17 cellular contexts compared by ENCODE assay signal in genomic region chr5:62271870-62272269, GRCh38.
"Had no signal": no experiment of that assay in that cellular context is flagged by ENCODE, and none has a peak within 500 bp of the region (broad histone marks: within the 10 kb centered on the region; RNA-seq: fewer than 3 reads in every experiment).

No MANE protein-coding gene starts in this region.

- H3K27ac Mint-ChIP-seq: activated CD4-positive, alpha-beta memory T cell treated with anti-CD3 and anti-CD28 coated beads, Interleukin-2, amount 10 ng/mL, durations not matched to agents 7 days and 5 days; activated naive CD4-positive, alpha-beta T cell treated with anti-CD3 and anti-CD28 coated beads, Interleukin-2, amount 10 ng/mL, durations not matched to agents 7 days and 5 days; memory B cell; natural killer cell had no signal

- ATAC-seq: activated CD4-positive, CD25-positive, alpha-beta regulatory T cell treated with anti-CD3 and anti-CD28 coated beads, Interleukin-2, amount 50 U/mL, for 24 hours; natural killer cell; sciatic nerve had no signal

- H3K4me1 ChIP-seq: left ventricle myocardium inferior, testis had no signal

- H3K4me3 ChIP-seq: coronary artery, hepatocyte, left ventricle myocardium inferior, spleen, testis had no signal

- H3K36me3 ChIP-seq: left ventricle myocardium inferior, spleen had no signal

- H3K79me2 ChIP-seq: hepatocyte had no signal

- H3K4me1 Mint-ChIP-seq: memory B cell had no signal

- H3K4me2 ChIP-seq: hepatocyte had no signal

- H3K36me3 Mint-ChIP-seq: activated naive CD4-positive, alpha-beta T cell treated with anti-CD3 and anti-CD28 coated beads, Interleukin-2, amount 10 ng/mL, durations not matched to agents 7 days and 5 days; memory B cell; natural killer cell had no signal

- DNase-seq: activated CD4-positive, alpha-beta memory T cell treated with anti-CD3 and anti-CD28 coated beads, Interleukin-2, amount 10 ng/mL, durations not matched to agents 7 days and 5 days; activated naive CD4-positive, alpha-beta T cell treated with anti-CD3 and anti-CD28 coated beads, Interleukin-2, amount 10 ng/mL, durations not matched to agents 7 days and 5 days; central memory CD4-positive, alpha-beta T cell; effector CD4-positive, alpha-beta T cell; kidney; left ventricle myocardium inferior; natural killer cell; spleen; stimulated activated CD4-positive, alpha-beta T cell treated with anti-CD3 and anti-CD28 coated beads, Interleukin-2, amount 100 ng/mL, for 24 hours; stimulated activated naive CD4-positive, alpha-beta T cell treated with Interleukin-2 at 50 U/mL for 16 hours; T-helper 2 cell; testis had no signal

- H3K4me3 Mint-ChIP-seq: activated CD4-positive, alpha-beta memory T cell treated with anti-CD3 and anti-CD28 coated beads, Interleukin-2, amount 10 ng/mL, durations not matched to agents 7 days and 5 days; activated naive CD4-positive, alpha-beta T cell treated with anti-CD3 and anti-CD28 coated beads, Interleukin-2, amount 10 ng/mL, durations not matched to agents 7 days and 5 days; memory B cell; natural killer cell had no signal

- H2AFZ ChIP-seq: hepatocyte had no signal

- H3K9me3 Mint-ChIP-seq: activated naive CD4-positive, alpha-beta T cell treated with anti-CD3 and anti-CD28 coated beads, Interleukin-2, amount 10 ng/mL, durations not matched to agents 7 days and 5 days; memory B cell; natural killer cell had no signal

- H3K27me3 Mint-ChIP-seq: activated CD4-positive, alpha-beta memory T cell treated with anti-CD3 and anti-CD28 coated beads, Interleukin-2, amount 10 ng/mL, durations not matched to agents 7 days and 5 days had no signal

- H3K9me3 ChIP-seq: left ventricle myocardium inferior, spleen, testis had no signal

- H3K27ac ChIP-seq: coronary artery, hepatocyte, left ventricle myocardium inferior, spleen, testis had no signal

- H3K27me3 ChIP-seq: hepatocyte, spleen, testis had no signal
